ENCODE assay signal across 15 cellular contexts in genomic region chr1:101111461-101111860, GRCh38.
DNase-seq lines count a peak whose midpoint lies in the region; ATAC-seq, FAIRE-seq and TF ChIP-seq lines count a peak whose summit lies in the region.
"Had no signal": no experiment of that assay in that cellular context is flagged by ENCODE, and none has a peak within 500 bp of the region (broad histone marks: within the 10 kb centered on the region; RNA-seq: fewer than 3 reads in every experiment).

No MANE protein-coding gene starts in this region.

- BruUV-seq in endothelial cell of umbilical vein (replicated peaks; lab: Mats Ljungman, UMichigan): no TSS peak

- H3K4me1 Mint-ChIP-seq in activated naive CD4-positive, alpha-beta T cell treated with anti-CD3 and anti-CD28 coated beads, Interleukin-2, amount 50 U/mL, for 24 hours: peaks cover 81% of the 10 kb centered on the region
- H3K4me1 Mint-ChIP-seq in T-helper 17 cell: peaks cover 27% of the 10 kb centered on the region
- H3K4me1 Mint-ChIP-seq in stimulated activated naive CD8-positive, alpha-beta T cell treated with anti-CD3 and anti-CD28 coated beads, Interleukin-15, amount 100 ng/mL, for 72 hours: peaks cover 62% of the 10 kb centered on the region

- H3K27me3 ChIP-seq in endothelial cell of umbilical vein (ENCODE audit: control insufficient read depth in 2 of 2, insufficient read depth in 2 of 2, low read length in 2 of 2): no peaks in the 10 kb centered on the region
- H3K27me3 ChIP-seq: body of pancreas, dorsolateral prefrontal cortex had no signal

- peak overlapping the region; percentile 78 for H3K27ac ChIP-seq in endothelial cell of umbilical vein (ENCODE audit: insufficient read depth, low read depth, low read length)
- H3K27ac ChIP-seq: VCaP had no signal

- no peaks in the 10 kb centered on the region for H3K79me2 ChIP-seq in endothelial cell of umbilical vein (ENCODE audit: control insufficient read depth, insufficient read depth, low read length)

- H3K36me3 ChIP-seq in endothelial cell of umbilical vein (ENCODE audit: control insufficient read depth in 2 of 2, extremely low read depth in 1 of 2, insufficient read depth in 2 of 2, low read length in 2 of 2): no peaks in the 10 kb centered on the region

- no peaks in the 10 kb centered on the region for H3K27me3 Mint-ChIP-seq in activated naive CD4-positive, alpha-beta T cell treated with anti-CD3 and anti-CD28 coated beads, Interleukin-2, amount 50 U/mL, for 24 hours
- H3K27me3 Mint-ChIP-seq in T-helper 17 cell: no peaks in the 10 kb centered on the region
- no peaks in the 10 kb centered on the region for H3K27me3 Mint-ChIP-seq in stimulated activated naive CD8-positive, alpha-beta T cell treated with anti-CD3 and anti-CD28 coated beads, Interleukin-15, amount 100 ng/mL, for 72 hours

- no peak for TF ChIP-seq CTCF in endothelial cell of umbilical vein (IDR thresholded peaks at IDR 0.05; ENCODE audit: extremely low read depth in 1 of 2, insufficient read depth in 1 of 2, low read depth in 1 of 2, low read length in 2 of 2)

- H3K27ac Mint-ChIP-seq in activated naive CD4-positive, alpha-beta T cell treated with anti-CD3 and anti-CD28 coated beads, Interleukin-2, amount 50 U/mL, for 24 hours: peak overlapping the region; percentile 98
- H3K27ac Mint-ChIP-seq in T-helper 17 cell: peak overlapping the region; percentile 98
- H3K27ac Mint-ChIP-seq in stimulated activated naive CD8-positive, alpha-beta T cell treated with anti-CD3 and anti-CD28 coated beads, Interleukin-15, amount 100 ng/mL, for 72 hours: peak overlapping the region in 1 of 2 donors; percentile 37

- peak overlapping the region; percentile 0 for H3K4me2 ChIP-seq in endothelial cell of umbilical vein (ENCODE audit: insufficient read depth, low read length)
- H3K4me2 ChIP-seq: SK-N-SH had no signal

- H3K4me3 ChIP-seq in endothelial cell of umbilical vein (replicated peaks in 1 of 3; ENCODE audit: insufficient read depth in 1 of 3, low read depth in 1 of 3, low read length in 3 of 3): no peak overlapping the region
- H3K4me3 ChIP-seq: body of pancreas, dorsolateral prefrontal cortex had no signal

- TF ChIP-seq POLR2A in endothelial cell of umbilical vein (IDR thresholded peaks at IDR 0.05; ENCODE audit: low read depth, low read length): no peak

- H3K36me3 Mint-ChIP-seq in activated naive CD4-positive, alpha-beta T cell treated with anti-CD3 and anti-CD28 coated beads, Interleukin-2, amount 50 U/mL, for 24 hours: peaks cover 7% of the 10 kb centered on the region
- H3K36me3 Mint-ChIP-seq in T-helper 17 cell (ENCODE audit: low read depth): no peaks in the 10 kb centered on the region

- peaks cover 17% of the 10 kb centered on the region for H3K9me3 Mint-ChIP-seq in activated naive CD4-positive, alpha-beta T cell treated with anti-CD3 and anti-CD28 coated beads, Interleukin-2, amount 50 U/mL, for 24 hours
- peaks cover 13 to 24% of the 10 kb centered on the region in 2 donors for H3K9me3 Mint-ChIP-seq in stimulated activated naive CD8-positive, alpha-beta T cell treated with anti-CD3 and anti-CD28 coated beads, Interleukin-15, amount 100 ng/mL, for 72 hours

- no peaks in the 10 kb centered on the region for H3K9me1 ChIP-seq in endothelial cell of umbilical vein (replicated peaks; ENCODE audit: control insufficient read depth, extremely low read depth, insufficient read depth, low read length)

- CTCF ChIA-PET in endothelial cell of umbilical vein (lab: Charles Lee): no interaction called here

- intact Hi-C loops in endothelial cell of umbilical vein (cut with micrococcal nuclease): no loop called here

- no peak for DNase-seq in activated naive CD4-positive, alpha-beta T cell (lab: John Stamatoyannopoulos, UW)
- DNase-seq in T-helper 17 cell (no peak), endothelial cell of umbilical vein (ENCODE audit: low read depth, low spot score) (no peak), GDM1 (lab: John Stamatoyannopoulos, UW) (no peak), germinal center (ENCODE audit: low spot score) (no peak)
- DNase-seq in stimulated activated naive CD8-positive, alpha-beta T cell treated with anti-CD3 and anti-CD28 coated beads, Interleukin-15, amount 100 ng/mL, for 72 hours: no peak
- DNase-seq in stimulated activated CD4-positive, alpha-beta T cell treated with anti-CD3 and anti-CD28 coated beads, Interleukin-2, amount 100 ng/mL, for 24 hours: no peak
- DNase-seq: DMS53, dorsolateral prefrontal cortex, H7, NCI-H1436 treated with DMSO at 0.1 percent for 48 hours, SK-N-SH had no signal

- no peak for FAIRE-seq in endothelial cell of umbilical vein (lab: Jason Lieb, UNC)

- peak overlapping the region; percentile 22 for H2AFZ ChIP-seq in endothelial cell of umbilical vein (ENCODE audit: low read depth, low read length)

- POLR2A ChIA-PET in endothelial cell of umbilical vein (lab: Charles Lee): no interaction called here

- peaks cover 12% of the 10 kb centered on the region for H3K4me1 ChIP-seq in endothelial cell of umbilical vein (ENCODE audit: control insufficient read depth, extremely low read depth, insufficient read depth, low read length)
- H3K4me1 ChIP-seq: body of pancreas had no signal

- no peaks in the 10 kb centered on the region for H4K20me1 ChIP-seq in endothelial cell of umbilical vein (replicated peaks; ENCODE audit: control insufficient read depth, extremely low read depth, insufficient read depth, low read length)

- H3K9me3 ChIP-seq in T-helper 17 cell (ENCODE audit: control insufficient read depth, low read length, poor library complexity, severe bottlenecking): no peaks in the 10 kb centered on the region
- H3K9me3 ChIP-seq in endothelial cell of umbilical vein (replicated peaks; ENCODE audit: control insufficient read depth, insufficient read depth, low read length): no peaks in the 10 kb centered on the region
- H3K9me3 ChIP-seq: body of pancreas, SK-N-SH had no signal

- ATAC-seq in T-helper 17 cell: no peak
- ATAC-seq in stimulated activated naive CD8-positive, alpha-beta T cell treated with anti-CD3 and anti-CD28 coated beads, Interleukin-15, amount 100 ng/mL, for 72 hours: no peak
- ATAC-seq: body of pancreas had no signal

- peak overlapping the region; percentile 67 for H3K4me3 Mint-ChIP-seq in activated naive CD4-positive, alpha-beta T cell treated with anti-CD3 and anti-CD28 coated beads, Interleukin-2, amount 50 U/mL, for 24 hours
- peak overlapping the region; percentile 71 for H3K4me3 Mint-ChIP-seq in T-helper 17 cell
- H3K4me3 Mint-ChIP-seq in stimulated activated naive CD8-positive, alpha-beta T cell treated with anti-CD3 and anti-CD28 coated beads, Interleukin-15, amount 100 ng/mL, for 72 hours: peak overlapping the region; percentile 30 to 49

- dilution Hi-C loops in endothelial cell of umbilical vein (cut with MboI; ENCODE audit: extremely low pct_ligation_motif_present, low sequenced_read_pairs): no loop called here

- H3K9ac ChIP-seq in endothelial cell of umbilical vein (replicated peaks; ENCODE audit: extremely low read depth, insufficient read depth, low read length): no peak overlapping the region
- H3K9ac ChIP-seq: SK-N-SH had no signal

TF ChIP-seq in endothelial cell of umbilical vein, 7 proteins besides CTCF, POLR2A, EP300 and RAD21:
- no peak for TF ChIP-seq JUN (IDR thresholded peaks at IDR 0.05; ENCODE audit: borderline replicate concordance, insufficient read depth, insufficient read length, low read depth)
- TF ChIP-seq GATA2 (IDR thresholded peaks at IDR 0.05; ENCODE audit: insufficient read depth, insufficient read length, low read depth, low read length): no peak
- TF ChIP-seq MYC (IDR thresholded peaks at IDR 0.05; ENCODE audit: low read depth, low read length): no peak
- TF ChIP-seq EZH2 (IDR thresholded peaks at IDR 0.05; ENCODE audit: borderline replicate concordance, low read depth, low read length, severe bottlenecking): no peak
- TF ChIP-seq FOS (IDR thresholded peaks at IDR 0.05; ENCODE audit: borderline replicate concordance, insufficient read depth, low read length): no peak
- no peak for TF ChIP-seq MAX (IDR thresholded peaks at IDR 0.05; ENCODE audit: insufficient read depth, insufficient read length)
- TF ChIP-seq POLR2AphosphoS5 (IDR thresholded peaks at IDR 0.05; ENCODE audit: insufficient read depth, low read depth, low read length): no peak
